ENCODE assay signal across 30 cellular contexts in the genomic region with DNA sequence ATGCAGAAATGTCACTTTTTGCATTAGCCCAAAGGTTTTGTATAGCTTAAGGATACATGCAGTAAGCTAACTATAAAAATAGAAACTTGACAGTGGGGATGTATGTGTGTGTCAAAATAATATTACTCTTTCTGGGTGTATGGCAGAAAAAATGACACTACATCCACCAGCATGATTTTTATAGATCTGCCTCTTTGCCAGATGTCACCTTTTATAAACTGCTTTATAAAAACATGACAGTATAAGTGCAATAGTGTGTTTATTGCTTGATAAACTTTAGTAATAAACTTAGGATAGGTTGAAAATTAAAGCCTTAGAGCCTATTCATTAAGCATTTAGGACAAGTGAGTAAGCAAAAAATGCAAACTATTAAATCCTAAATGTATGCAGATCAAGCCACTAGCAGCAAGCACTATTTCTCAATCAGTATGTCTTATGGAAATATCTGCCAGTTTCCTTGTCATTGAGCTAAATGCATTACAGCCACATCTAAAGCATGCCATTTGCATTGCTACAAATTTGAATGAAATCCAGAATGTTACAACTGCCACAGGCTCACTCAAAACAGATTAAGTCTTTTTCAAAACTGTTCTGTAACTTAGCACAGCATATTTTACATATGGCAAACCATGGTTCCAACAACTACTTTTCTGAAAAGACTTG.
DNase-seq lines count a peak whose midpoint lies in the region; ATAC-seq, FAIRE-seq and TF ChIP-seq lines count a peak whose summit lies in the region.
"Had no signal": no experiment of that assay in that cellular context is flagged by ENCODE, and none has a peak within 500 bp of the region (broad histone marks: within the 10 kb centered on the region; RNA-seq: fewer than 3 reads in every experiment).

No MANE protein-coding gene starts in this region.

- no peaks in the 10 kb centered on the region for H3K4me1 ChIP-seq in mucosa of descending colon (ENCODE audit: low read depth)
- H3K4me1 ChIP-seq: ascending aorta, heart right ventricle, left ventricle myocardium inferior, parathyroid adenoma, SJCRH30 had no signal

- H3K4me3 ChIP-seq in choroid plexus epithelial cell (ENCODE audit: low read depth, low read length) (no peak overlapping the region), mucosa of descending colon (no peak overlapping the region)
- H3K4me3 ChIP-seq: ascending aorta, heart right ventricle, left ventricle myocardium inferior, SJCRH30 had no signal

- intact Hi-C loops in mucosa of descending colon (cut with DNase I, micrococcal nuclease): no loop called here

- peak; percentile 40 for ATAC-seq in mucosa of descending colon
- ATAC-seq: effector memory CD8-positive, alpha-beta T cell; esophagus mucosa; heart right ventricle; natural killer cell treated with Interleukin-12 subunit alpha and Interleukin-12 subunit beta and Interleukin-15 and Interleukin-18, amount 100 ng/mL, for 72 hours; Panc1; stimulated activated effector memory CD8-positive, alpha-beta T cell treated with anti-CD3 and anti-CD28 coated beads, Interleukin-12 subunit alpha, Interleukin-12 subunit beta, amount 100 ng/mL, for 72 hours had no signal

- H3K9me3 ChIP-seq in mucosa of descending colon: no peaks in the 10 kb centered on the region
- H3K9me3 ChIP-seq: ascending aorta, SJCRH30 had no signal

- FAIRE-seq in D721Med (lab: Jason Lieb, UNC): peak; percentile 11
- FAIRE-seq: colon, HTR-8/SVneo had no signal

- H3K36me3 ChIP-seq in mucosa of descending colon (ENCODE audit: low read depth): no peaks in the 10 kb centered on the region
- H3K36me3 ChIP-seq: ascending aorta, heart right ventricle, left ventricle myocardium inferior, SJCRH30 had no signal

- no peak for TF ChIP-seq CTCF in D721Med (IDR thresholded peaks at IDR 0.05; ENCODE audit: insufficient read depth, missing control alignments)
- TF ChIP-seq CTCF in choroid plexus epithelial cell (conservative IDR thresholded peaks at IDR 0.05; ENCODE audit: low read depth, low read length): no peak
- TF ChIP-seq CTCF in mucosa of descending colon (IDR thresholded peaks at IDR 0.05): no peak

- DNase-seq in D721Med (ENCODE audit: insufficient read length, low spot score) (no peak), NCI-H1048 (lab: John Stamatoyannopoulos, UW) (peak; percentile 60), choroid plexus epithelial cell (ENCODE audit: low read depth) (peak; percentile 61), mucosa of descending colon (no peak), SK-N-DZ (ENCODE audit: low spot score) (no peak), DMS153 treated with DMSO at 0.1 percent for 48 hours (lab: John Stamatoyannopoulos, UW; ENCODE audit: unreplicated experiment) (no peak), RKO (ENCODE audit: low spot score) (no peak), Ammon's horn (ENCODE audit: low spot score) (no peak)
- DNase-seq: ACHN; activated CD4-positive, alpha-beta T cell treated with anti-CD3 and anti-CD28 coated beads, Interleukin-2, amount 50 U/mL, for 1 hour; CD4-positive, CD25-positive, alpha-beta regulatory T cell; DMS 273 treated with DMSO at 0.1 percent for 48 hours; effector memory CD8-positive, alpha-beta T cell; heart right ventricle; left ventricle myocardium inferior; midbrain; NCI-H1092 treated with DMSO at 0.1 percent for 48 hours; NCI-H2081; NK-92 treated with Interleukin-12 subunit alpha and Interleukin-12 subunit beta, amount 100 ng/mL, for 24 hours; SJCRH30; stimulated activated CD4-positive, alpha-beta T cell treated with anti-CD3 and anti-CD28 coated beads, Interleukin-1b, Interleukin-23, amount 100 ng/mL, for 48 hours; T-helper 2 cell had no signal

Comparison
In these comparisons a context has a peak if more than half of its experiments do, and no peak if none do; other contexts are left out.
1. DNase-seq: peak in NCI-H1048 (single experiment) and choroid plexus epithelial cell (single experiment); none in D721Med (single experiment), mucosa of descending colon (0 of 3), SK-N-DZ (single experiment), DMS153 treated with DMSO at 0.1 percent for 48 hours (single experiment), RKO (single experiment) and Ammon's horn (single experiment).